10 cellular contexts compared by ENCODE assay signal in genomic region chr13:94329754-94330551, GRCh38.
DNase-seq lines count a peak whose midpoint lies in the region; ATAC-seq, FAIRE-seq and TF ChIP-seq lines count a peak whose summit lies in the region.
"Had no signal": no experiment of that assay in that cellular context is flagged by ENCODE, and none has a peak within 500 bp of the region (broad histone marks: within the 10 kb centered on the region; RNA-seq: fewer than 3 reads in every experiment).

No MANE protein-coding gene starts in this region.

- H3K9ac ChIP-seq in adipocyte (ENCODE audit: low read length) (peak overlapping the region; percentile 57), keratinocyte (ENCODE audit: control insufficient read depth, extremely low read depth, insufficient read depth, low read length) (no peak overlapping the region)

- dilution Hi-C loops in keratinocyte (cut with MboI; ENCODE audit: extremely low pct_ligation_motif_present, low sequenced_read_pairs) = no loop called here

- H3K4me3 ChIP-seq in adipocyte (ENCODE audit: low read length) (peak overlapping the region; percentile 30), keratinocyte (ENCODE audit: control insufficient read depth in 2 of 3, extremely low read depth in 1 of 3, insufficient read depth in 2 of 3, low read depth in 1 of 3, low read length in 3 of 3) (no peak overlapping the region), upper lobe of right lung (no peak overlapping the region)

- H3K9me3 Mint-ChIP-seq in activated T-cell treated with anti-CD3 and anti-CD28 coated beads, Interleukin-2, amount 50 U/mL, for 72 hours = peaks cover 0 to 3% of the 10 kb centered on the region in 2 donors

- TF ChIP-seq CTCF in keratinocyte (optimal IDR thresholded peaks at IDR 0.05 in 1 of 3, IDR thresholded peaks at IDR 0.05 in 1 of 3, conservative IDR thresholded peaks at IDR 0.05 in 1 of 3; ENCODE audit: extremely low read depth in 1 of 3, insufficient read depth in 2 of 3, low read length in 3 of 3) (no peak), upper lobe of right lung (IDR thresholded peaks at IDR 0.05) (no peak)

- H3K27ac Mint-ChIP-seq in activated T-cell treated with anti-CD3 and anti-CD28 coated beads, Interleukin-2, amount 50 U/mL, for 72 hours = peak overlapping the region; percentile 94

- peak overlapping the region; percentile 45 for H3K27ac ChIP-seq in keratinocyte (ENCODE audit: control insufficient read depth, insufficient read depth, low read length)
- H3K27ac ChIP-seq in upper lobe of right lung = no peak overlapping the region

- peak; percentile 81 to 90 for ATAC-seq in activated T-cell treated with anti-CD3 and anti-CD28 coated beads, Interleukin-2, amount 50 U/mL, for 72 hours (replicated peaks in 1 of 2)
- ATAC-seq in upper lobe of right lung (peak; percentile 43), HG03378 (IDR thresholded peaks at IDR 0.05; ENCODE audit: unreplicated experiment) (no peak), GM19023 (IDR thresholded peaks at IDR 0.05; ENCODE audit: unreplicated experiment) (no peak)

- H3K4me2 ChIP-seq in keratinocyte (ENCODE audit: control insufficient read depth, extremely low read depth, insufficient read depth, low read depth, low read length) = peak overlapping the region; percentile 18

- peaks cover 0 to 3% of the 10 kb centered on the region in 2 donors for H3K36me3 Mint-ChIP-seq in activated T-cell treated with anti-CD3 and anti-CD28 coated beads, Interleukin-2, amount 50 U/mL, for 72 hours (ENCODE audit: insufficient read depth in 2 of 2)

- H3K36me3 ChIP-seq in adipocyte (ENCODE audit: control insufficient read depth, insufficient read depth, low read length, severe bottlenecking) (no peaks in the 10 kb centered on the region), keratinocyte (ENCODE audit: control insufficient read depth in 2 of 2, extremely low read depth in 1 of 2, insufficient read depth in 2 of 2, low read length in 2 of 2) (no peaks in the 10 kb centered on the region), upper lobe of right lung (no peaks in the 10 kb centered on the region)

- no peaks in the 10 kb centered on the region for H3K9me1 ChIP-seq in keratinocyte (ENCODE audit: control insufficient read depth, extremely low read depth, insufficient read depth, low read length)

- no peaks in the 10 kb centered on the region for H4K20me1 ChIP-seq in keratinocyte (ENCODE audit: control insufficient read depth, extremely low read depth, insufficient read depth, low read length)

- peak; percentile 92 for FAIRE-seq in keratinocyte (lab: Jason Lieb, UNC)

- H3K4me1 ChIP-seq in adipocyte (ENCODE audit: control insufficient read depth, insufficient read depth, low read length) (peaks cover 36% of the 10 kb centered on the region), keratinocyte (ENCODE audit: control insufficient read depth, extremely low read depth, insufficient read depth, low read length) (peaks cover 11% of the 10 kb centered on the region), upper lobe of right lung (peaks cover 14% of the 10 kb centered on the region)

- no peaks in the 10 kb centered on the region for H3K79me2 ChIP-seq in keratinocyte (ENCODE audit: control insufficient read depth, insufficient read depth, low read length)

- DNase-seq in activated T-cell treated with anti-CD3 and anti-CD28 coated beads, Interleukin-2, amount 50 U/mL, for 72 hours = peak in 1 of 2 donors; percentile 21
- DNase-seq in activated T-cell treated with anti-CD3 and anti-CD28 coated beads, Interleukin-2, amount 50 U/mL, for 1 hour = no peak
- DNase-seq in adipocyte (ENCODE audit: low read depth) (peak; percentile 93), keratinocyte (ENCODE audit: low read depth, low spot score) (no peak), upper lobe of right lung (no peak), NCI-H2196 (lab: John Stamatoyannopoulos, UW; ENCODE audit: unreplicated experiment) (no peak)
- DNase-seq: DND-41, NCI-H2029 had no signal

- no peaks in the 10 kb centered on the region for H3K9me3 ChIP-seq in adipocyte (ENCODE audit: control insufficient read depth, low read length)
- no peaks in the 10 kb centered on the region for H3K9me3 ChIP-seq in keratinocyte (ENCODE audit: control insufficient read depth, low read depth, low read length)
- no peaks in the 10 kb centered on the region for H3K9me3 ChIP-seq in upper lobe of right lung

- peak overlapping the region; percentile 35 for H2AFZ ChIP-seq in keratinocyte (ENCODE audit: control insufficient read depth, low read length)

- peaks cover 20% of the 10 kb centered on the region for H3K27me3 Mint-ChIP-seq in activated T-cell treated with anti-CD3 and anti-CD28 coated beads, Interleukin-2, amount 50 U/mL, for 72 hours (ENCODE audit: low read depth)

- intact Hi-C loops in upper lobe of right lung (cut with DNase I) = no loop called here

- no peaks in the 10 kb centered on the region for H3K27me3 ChIP-seq in adipocyte (replicated peaks; ENCODE audit: control insufficient read depth, insufficient read depth, low read length)
- no peaks in the 10 kb centered on the region for H3K27me3 ChIP-seq in keratinocyte (ENCODE audit: control insufficient read depth, extremely low read depth, insufficient read depth, low read length)
- H3K27me3 ChIP-seq in upper lobe of right lung = no peaks in the 10 kb centered on the region

- H3K4me1 Mint-ChIP-seq in activated T-cell treated with anti-CD3 and anti-CD28 coated beads, Interleukin-2, amount 50 U/mL, for 72 hours (ENCODE audit: low read depth) = peaks cover 55% of the 10 kb centered on the region

- H3K4me3 Mint-ChIP-seq in activated T-cell treated with anti-CD3 and anti-CD28 coated beads, Interleukin-2, amount 50 U/mL, for 72 hours = peak overlapping the region; percentile 73 to 78

Comparison
In these comparisons a context has a peak if more than half of its experiments do, and no peak if none do; other contexts are left out.
1. ATAC-seq: peak in activated T-cell treated with anti-CD3 and anti-CD28 coated beads, Interleukin-2, amount 50 U/mL, for 72 hours (2 of 2) and upper lobe of right lung (single experiment); none in HG03378 (single experiment) and GM19023 (single experiment).